ENCODE assay signal across 15 cellular contexts in the genomic region with DNA sequence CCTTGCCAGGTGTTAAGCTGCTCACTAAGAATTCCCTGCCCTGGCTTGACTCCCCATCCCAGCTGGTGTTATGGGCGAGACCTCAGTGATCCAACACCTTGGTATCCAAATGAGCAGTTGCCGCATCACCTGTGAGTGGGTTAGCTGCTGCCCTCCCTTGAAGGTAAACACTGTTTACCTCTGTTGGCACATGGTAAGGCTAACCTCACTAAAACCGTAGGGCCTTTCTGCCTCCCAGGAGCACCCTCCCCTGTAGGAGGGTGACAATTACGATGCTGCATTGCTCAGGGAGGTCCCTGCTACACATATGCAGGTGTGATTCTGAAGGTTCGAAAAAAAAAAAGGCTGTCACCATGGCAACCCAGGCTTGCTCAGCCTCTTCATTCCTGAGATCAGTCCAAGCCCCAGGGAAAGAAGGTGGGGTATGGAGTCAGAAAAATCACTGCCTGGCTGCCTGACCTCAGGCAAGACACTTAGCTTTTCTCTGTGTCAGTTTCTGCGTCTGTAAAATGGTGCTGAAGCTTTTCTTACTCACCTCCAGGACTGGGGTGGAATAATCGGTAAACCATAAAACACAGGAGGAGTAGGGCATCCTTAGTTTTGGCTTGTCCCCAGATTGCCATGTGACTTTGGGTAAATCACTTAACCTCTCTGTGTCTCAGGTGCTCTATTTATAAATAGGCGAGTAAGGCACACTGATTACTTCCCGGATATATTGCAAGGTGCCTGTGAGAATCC. TPM values are rescaled to one million over a fixed set of nuclear protein-coding genes. Genes with fewer than 3 reads are reported as not detected.
DNase-seq lines count a peak whose midpoint lies in the region; ATAC-seq, FAIRE-seq and TF ChIP-seq lines count a peak whose summit lies in the region.
"Had no signal": no experiment of that assay in that cellular context is flagged by ENCODE, and none has a peak within 500 bp of the region (broad histone marks: within the 10 kb centered on the region; RNA-seq: fewer than 3 reads in every experiment).

No MANE protein-coding gene starts in this region.

- peak; percentile 69 for FAIRE-seq in keratinocyte (lab: Jason Lieb, UNC)
- FAIRE-seq: colon had no signal

- H3K27ac ChIP-seq in HCT116 (ENCODE audit: low read depth, low read length) (no peak overlapping the region), RWPE1 (no peak overlapping the region), keratinocyte (ENCODE audit: control insufficient read depth, insufficient read depth, low read length) (peak overlapping the region; percentile 13), coronary artery (no peak overlapping the region)
- H3K27ac ChIP-seq: suprapubic skin had no signal

- no peaks in the 10 kb centered on the region for H4K20me1 ChIP-seq in HCT116 (ENCODE audit: insufficient read depth)
- H4K20me1 ChIP-seq in keratinocyte (ENCODE audit: control insufficient read depth, extremely low read depth, insufficient read depth, low read length) = no peaks in the 10 kb centered on the region

- H3K9me3 ChIP-seq in HCT116 (ENCODE audit: control insufficient read depth in 1 of 2, insufficient read depth in 1 of 2, low read depth in 1 of 2, low read length in 2 of 2) (no peaks in the 10 kb centered on the region), keratinocyte (ENCODE audit: control insufficient read depth, low read depth, low read length) (no peaks in the 10 kb centered on the region)
- H3K9me3 ChIP-seq: Peyer's patch, suprapubic skin had no signal

- H3K4me3 ChIP-seq in HCT116 (replicated peaks in 1 of 2; ENCODE audit: low read depth in 1 of 2, low read length in 2 of 2) (no peak overlapping the region), keratinocyte (ENCODE audit: control insufficient read depth in 2 of 3, extremely low read depth in 1 of 3, insufficient read depth in 2 of 3, low read depth in 1 of 3, low read length in 3 of 3) (no peak overlapping the region), coronary artery (no peak overlapping the region)
- H3K4me3 ChIP-seq: Peyer's patch, suprapubic skin had no signal

- no peak for TF ChIP-seq CTCF in HCT116 (IDR thresholded peaks at IDR 0.05 in 2 of 3, conservative IDR thresholded peaks at IDR 0.05 in 1 of 3; ENCODE audit: borderline replicate concordance in 1 of 3, insufficient read depth in 1 of 3, low read depth in 2 of 3, low read length in 2 of 3)
- TF ChIP-seq CTCF in RWPE1 (conservative IDR thresholded peaks at IDR 0.05; ENCODE audit: low read depth) = no peak
- peak in 1 of 3 experiments; percentile 8 for TF ChIP-seq CTCF in keratinocyte (optimal IDR thresholded peaks at IDR 0.05 in 1 of 3, IDR thresholded peaks at IDR 0.05 in 1 of 3, conservative IDR thresholded peaks at IDR 0.05 in 1 of 3; ENCODE audit: extremely low read depth in 1 of 3, insufficient read depth in 2 of 3, low read length in 3 of 3)
- no peak for TF ChIP-seq CTCF in coronary artery (IDR thresholded peaks at IDR 0.05)

- H3K4me1 ChIP-seq in HCT116 (ENCODE audit: control insufficient read depth in 1 of 2, insufficient read depth in 2 of 2, low read length in 2 of 2) (peaks cover 0 to 24% of the 10 kb centered on the region in 2 experiments; a peak in 3 of 4 replicates), keratinocyte (ENCODE audit: control insufficient read depth, extremely low read depth, insufficient read depth, low read length) (peaks cover 15% of the 10 kb centered on the region)

- CTCF ChIA-PET in HCT116 (lab: Charles Lee) (interaction anchor here (1.4 to 4.2 kb wide), 2 partner anchors 12 to 70 kb away, joined by 3 to 36 read pairs; no protein-coding TSS in a partner anchor), RWPE1 (lab: Yijun Ruan, JAX) (interaction anchor here (0.6 to 1.1 kb wide), 4 partner anchors 13 to 555 kb away, joined by 3 to 5 read pairs (median 3); no protein-coding TSS in a partner anchor)

- BruUV-seq in HCT116 (replicated peaks; lab: Mats Ljungman, UMichigan) = no TSS peak

- intact Hi-C loops in HCT116 (cut with micrococcal nuclease) = no loop called here

- ATAC-seq in HCT116 (no peak), HG03442 (IDR thresholded peaks at IDR 0.05; ENCODE audit: unreplicated experiment) (no peak)

- H3K9me2 ChIP-seq in HCT116 (ENCODE audit: insufficient read depth) = no peaks in the 10 kb centered on the region

- no peak for TF ChIP-seq POLR2A in HCT116 (IDR thresholded peaks at IDR 0.05; ENCODE audit: borderline replicate concordance, extremely low read depth, insufficient read depth, insufficient read length)

- H3K9me1 ChIP-seq in keratinocyte (ENCODE audit: control insufficient read depth, extremely low read depth, insufficient read depth, low read length) = no peaks in the 10 kb centered on the region

- DNase-seq in HCT116 (ENCODE audit: low read depth, low spot score) (peak; percentile 12), NCI-H146 treated with DMSO at 0.1 percent for 48 hours (lab: John Stamatoyannopoulos, UW; ENCODE audit: unreplicated experiment) (peak; percentile 79), RWPE1 (ENCODE audit: low spot score) (peak; percentile 85), keratinocyte (ENCODE audit: low read depth, low spot score) (no peak), NCI-H446 (lab: John Stamatoyannopoulos, UW) (no peak), OCI-M2 (lab: John Stamatoyannopoulos, UW; ENCODE audit: unreplicated experiment) (no peak), coronary artery (ENCODE audit: low spot score) (no peak)
- DNase-seq: CD4-positive, CD25-positive, alpha-beta regulatory T cell; Peyer's patch; stimulated activated CD4-positive, alpha-beta T cell treated with anti-CD3 and anti-CD28 coated beads, Interleukin-15, amount 100 ng/mL, for 24 hours had no signal

- POLR2A ChIA-PET in HCT116 (lab: Charles Lee) (no interaction called here), RWPE1 (lab: Yijun Ruan, JAX; ENCODE audit: low non-redundant PET) (no interaction called here)

- H3K9ac ChIP-seq in HCT116 (ENCODE audit: low read length) = no peak overlapping the region
- H3K9ac ChIP-seq in keratinocyte (ENCODE audit: control insufficient read depth, extremely low read depth, insufficient read depth, low read length) = no peak overlapping the region

- H3K79me2 ChIP-seq in HCT116 (ENCODE audit: insufficient read depth, low read length) = no peaks in the 10 kb centered on the region
- no peaks in the 10 kb centered on the region for H3K79me2 ChIP-seq in keratinocyte (ENCODE audit: control insufficient read depth, insufficient read depth, low read length)

- dilution Hi-C loops in keratinocyte (cut with MboI; ENCODE audit: extremely low pct_ligation_motif_present, low sequenced_read_pairs) = no loop called here

- TF ChIP-seq RAD21 in HCT116 (IDR thresholded peaks at IDR 0.05; ENCODE audit: low read depth) = no peak

- no peaks in the 10 kb centered on the region for H3K27me3 ChIP-seq in HCT116 (ENCODE audit: insufficient read depth, low read length)
- H3K27me3 ChIP-seq in keratinocyte (ENCODE audit: control insufficient read depth, extremely low read depth, insufficient read depth, low read length) = peaks cover 12% of the 10 kb centered on the region
- H3K27me3 ChIP-seq: Peyer's patch had no signal

- H2AFZ ChIP-seq in HCT116 (ENCODE audit: low read depth, low read length, poor library complexity, severe bottlenecking) = no peak overlapping the region
- H2AFZ ChIP-seq in keratinocyte (ENCODE audit: control insufficient read depth, low read length) = no peak overlapping the region

- no peak overlapping the region for H3K4me2 ChIP-seq in HCT116 (ENCODE audit: low read length)
- H3K4me2 ChIP-seq in keratinocyte (ENCODE audit: control insufficient read depth, extremely low read depth, insufficient read depth, low read depth, low read length) = no peak overlapping the region

- H3K36me3 ChIP-seq in HCT116 (ENCODE audit: control insufficient read depth in 1 of 2, insufficient read depth in 2 of 2, low read length in 2 of 2) = no peaks in the 10 kb centered on the region
- no peaks in the 10 kb centered on the region for H3K36me3 ChIP-seq in keratinocyte (ENCODE audit: control insufficient read depth in 2 of 2, extremely low read depth in 1 of 2, insufficient read depth in 2 of 2, low read length in 2 of 2)
- H3K36me3 ChIP-seq: Peyer's patch, suprapubic skin had no signal

- RAD21 ChIA-PET in HCT116 (lab: Charles Lee; ENCODE audit: low non-redundant PET in 1 of 2, low total read pairs in 2 of 2, uncharacterized antibody in 2 of 2, unreplicated experiment in 2 of 2) = no interaction called here

TF ChIP-seq in HCT116, 20 proteins besides CTCF, POLR2A, EP300 and RAD21:
- TF ChIP-seq YY1 (IDR thresholded peaks at IDR 0.05; ENCODE audit: extremely low read depth, insufficient replicate concordance, low read depth, low read length) = no peak
- TF ChIP-seq, protein P1, sequence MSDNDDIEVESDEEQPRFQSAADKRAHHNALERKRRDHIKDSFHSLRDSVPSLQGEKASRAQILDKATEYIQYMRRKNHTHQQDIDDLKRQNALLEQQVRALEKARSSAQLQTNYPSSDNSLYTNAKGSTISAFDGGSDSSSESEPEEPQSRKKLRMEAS (IDR thresholded peaks at IDR 0.05) = peak; percentile 44

RNA-seq across cellular contexts. Expression of a gene that starts 19.6 kb away (rescaled TPM):
- 0.10 TPM for total RNA-seq in HCT116 (2021; ENCODE audit: unreplicated experiment)
- 0.17 and 0.25 TPM in 2 replicates for polyA plus RNA-seq in HCT116 (2012)
- 0.14 to 0.32 TPM (median 0.20 TPM) in 3 replicates for polyA plus RNA-seq in keratinocyte
- polyA plus RNA-seq in keratinocyte (2011; ENCODE audit: low read depth) = 4.5 TPM
- polyA plus RNA-seq in keratinocyte (2011; cell fraction: cytosol; rRNA removed) = 0.12 and 0.29 TPM in 2 replicates
- polyA plus RNA-seq in keratinocyte (2011; cell fraction: nucleus; rRNA removed) = 0.56 TPM in 2 replicates
- 0.10 and 10.0 TPM in 2 replicates for polyA plus RNA-seq in keratinocyte (2012; ENCODE audit: low replicate concordance)
- 0.35 to 1.5 TPM (median 0.43 TPM) in 3 replicates for polyA minus RNA-seq in keratinocyte
- polyA minus RNA-seq in keratinocyte (2011; cell fraction: cytosol; rRNA and poly(A)+ RNA removed) = not detected
- polyA minus RNA-seq in keratinocyte (2011; cell fraction: nucleus; rRNA and poly(A)+ RNA removed) = 0.31 and 0.32 TPM in 2 replicates
- total RNA-seq: fibroblast of lung had no signal
- polyA plus RNA-seq: CD4-positive, CD25-positive, alpha-beta regulatory T cell had no signal

RNA-seq across cellular contexts. Expression of a gene that starts 47.2 kb away (rescaled TPM):
- total RNA-seq in HCT116 (2021; ENCODE audit: unreplicated experiment) = not detected
- polyA plus RNA-seq in HCT116 (2012) = not detected in 2 replicates
- polyA plus RNA-seq in keratinocyte = not detected in 3 replicates
- not detected for polyA plus RNA-seq in keratinocyte (2011; ENCODE audit: low read depth)
- not detected in 2 replicates for polyA plus RNA-seq in keratinocyte (2011; cell fraction: cytosol; rRNA removed)
- not detected in 2 replicates for polyA plus RNA-seq in keratinocyte (2011; cell fraction: nucleus; rRNA removed)
- polyA plus RNA-seq in keratinocyte (2012; ENCODE audit: low replicate concordance) = 0.20 TPM in 1 of 2 replicates, not detected in the other
- polyA minus RNA-seq in keratinocyte = not detected in 3 replicates
- polyA minus RNA-seq in keratinocyte (2011; cell fraction: cytosol; rRNA and poly(A)+ RNA removed) = not detected
- not detected in 2 replicates for polyA minus RNA-seq in keratinocyte (2011; cell fraction: nucleus; rRNA and poly(A)+ RNA removed)
- total RNA-seq: CD4-positive, CD25-positive, alpha-beta regulatory T cell; fibroblast of lung; HT1080 had no signal
- polyA plus RNA-seq: CD4-positive, CD25-positive, alpha-beta regulatory T cell; fibroblast of lung had no signal

Comparison
In these comparisons a context has a peak if more than half of its experiments do, and no peak if none do; other contexts are left out.
1. DNase-seq: peak in HCT116 (single experiment), NCI-H146 treated with DMSO at 0.1 percent for 48 hours (single experiment) and RWPE1 (single experiment); none in keratinocyte (single experiment), NCI-H446 (0 of 2), OCI-M2 (single experiment) and coronary artery (single experiment).